ENCODE assay signal across 14 cellular contexts in the genomic region with DNA sequence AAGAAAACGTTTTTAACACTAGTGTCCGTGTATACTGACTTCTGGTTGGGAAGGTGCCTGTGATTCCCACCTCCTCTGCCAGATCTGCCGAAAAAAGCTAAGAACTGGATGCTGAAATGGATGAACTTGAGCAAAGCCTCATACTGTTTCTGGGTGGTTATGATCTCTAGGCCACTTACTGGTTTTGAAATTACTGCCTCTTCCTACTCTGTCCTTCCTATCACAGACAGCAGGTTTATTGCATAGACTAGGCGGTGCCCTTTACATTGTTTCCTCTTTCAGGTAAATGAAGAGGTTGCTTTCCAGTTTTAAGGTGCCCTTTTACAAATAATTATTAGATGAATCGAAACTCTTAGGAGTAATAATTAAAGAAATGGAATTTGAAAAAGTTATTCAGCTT. TPM values are rescaled to one million over a fixed set of nuclear protein-coding genes. Genes with fewer than 3 reads are reported as not detected.
"Had no signal": no experiment of that assay in that cellular context is flagged by ENCODE, and none has a peak within 500 bp of the region (broad histone marks: within the 10 kb centered on the region; RNA-seq: fewer than 3 reads in every experiment).

No MANE protein-coding gene starts in this region.

- ATAC-seq: gastroesophageal sphincter had no signal

- H3K4me1 ChIP-seq: sigmoid colon had no signal

- H3K27ac ChIP-seq: epithelial cell of prostate, gastroesophageal sphincter, sigmoid colon, stomach, thoracic aorta, VCaP had no signal

- H3K36me3 ChIP-seq: thoracic aorta had no signal

- H3K27me3 ChIP-seq: gastroesophageal sphincter, sigmoid colon, stomach had no signal

- H3K4me3 Mint-ChIP-seq: nephron progenitor cell had no signal

- H3K9me3 Mint-ChIP-seq: nephron progenitor cell had no signal

- H3K9me3 ChIP-seq: gastroesophageal sphincter, sigmoid colon, stomach, thoracic aorta had no signal

- H3K27ac Mint-ChIP-seq: nephron progenitor cell had no signal

- H3K4me3 ChIP-seq: gastroesophageal sphincter, sigmoid colon, stomach, thoracic aorta had no signal

- DNase-seq: activated CD4-positive, alpha-beta T cell treated with anti-CD3 and anti-CD28 coated beads for 4 hours; activated naive CD4-positive, alpha-beta T cell; caudate nucleus; cortex of kidney; effector memory CD4-positive, alpha-beta T cell; mesendoderm; nephron progenitor cell; stimulated activated CD4-positive, alpha-beta T cell treated with anti-CD3 and anti-CD28 coated beads, Interleukin-12 subunit alpha, Interleukin-12 subunit beta, amount 100 ng/mL, for 4 hours; stomach had no signal

RNA-seq across cellular contexts. Expression of gene CORT, which starts 52.4 kb away (rescaled TPM):
- total RNA-seq: gastroesophageal sphincter, thoracic aorta had no signal
